1 cellular context compared by ENCODE assay signal in the genomic region with DNA sequence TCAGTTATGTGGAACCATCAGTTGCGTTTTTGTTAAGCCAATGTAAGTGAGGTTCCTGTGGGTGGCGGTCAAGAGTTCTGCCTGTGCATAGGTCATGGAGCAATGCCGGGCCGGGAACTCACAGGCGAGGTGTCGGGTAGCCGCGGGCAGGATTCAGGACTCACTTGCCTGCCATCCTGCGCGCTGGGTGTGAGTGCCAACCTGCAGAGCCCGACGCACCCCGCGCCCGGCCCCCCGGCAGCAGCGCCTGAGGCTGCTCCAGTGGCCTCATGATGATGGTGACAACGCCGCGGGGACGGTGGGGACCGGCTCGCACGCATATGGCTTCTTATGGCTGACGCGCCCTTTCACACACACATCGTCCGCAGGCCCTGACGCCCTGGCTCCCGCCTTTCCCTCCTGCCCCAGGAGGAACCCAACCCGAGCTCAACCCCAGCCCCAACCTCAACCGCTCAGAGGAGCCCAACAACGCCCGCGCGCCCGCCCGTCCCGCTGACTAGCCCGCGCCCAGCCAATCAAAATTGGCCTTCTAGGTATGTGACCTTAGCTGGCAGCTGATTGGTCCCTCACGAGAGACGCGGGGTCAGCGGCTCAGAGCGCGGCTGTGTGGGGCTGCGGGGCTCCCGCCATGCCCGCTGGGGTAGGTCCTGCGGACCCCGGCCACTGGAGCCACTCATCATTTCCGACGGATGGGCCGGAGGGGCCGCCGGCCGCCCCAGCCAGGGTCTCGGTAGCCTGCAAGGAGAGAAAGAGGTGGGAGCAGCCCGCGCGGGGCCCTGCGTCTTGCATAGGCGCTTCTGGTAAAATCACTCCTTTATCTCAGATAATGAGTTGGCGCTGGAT.
A peak's percentile ranks its signal among the peaks of the same experiment; 100 is the strongest.
TF ChIP-seq lines count a peak whose summit lies in the region.

A gene with protein sequence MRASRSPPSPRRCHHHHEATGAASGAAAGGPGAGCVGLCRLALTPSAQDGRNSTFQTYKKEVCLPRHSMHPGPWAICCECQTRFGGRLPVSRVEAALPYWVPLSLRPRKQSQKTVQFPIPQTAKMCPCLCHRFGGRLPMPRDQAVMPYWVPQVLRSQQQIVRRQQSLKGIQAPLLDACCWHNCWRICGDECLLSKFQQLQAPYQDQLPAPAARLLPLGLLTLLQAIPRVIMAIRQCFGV (minus strand): TSS at position 470 of the 843 bp plus-strand sequence. CDS start 150 bp downstream, at position 320.

TF ChIP-seq in K562, 482 proteins besides CTCF, POLR2A, EP300 and RAD21 (continued from another document and continues in another):
- TF ChIP-seq, protein P1, sequence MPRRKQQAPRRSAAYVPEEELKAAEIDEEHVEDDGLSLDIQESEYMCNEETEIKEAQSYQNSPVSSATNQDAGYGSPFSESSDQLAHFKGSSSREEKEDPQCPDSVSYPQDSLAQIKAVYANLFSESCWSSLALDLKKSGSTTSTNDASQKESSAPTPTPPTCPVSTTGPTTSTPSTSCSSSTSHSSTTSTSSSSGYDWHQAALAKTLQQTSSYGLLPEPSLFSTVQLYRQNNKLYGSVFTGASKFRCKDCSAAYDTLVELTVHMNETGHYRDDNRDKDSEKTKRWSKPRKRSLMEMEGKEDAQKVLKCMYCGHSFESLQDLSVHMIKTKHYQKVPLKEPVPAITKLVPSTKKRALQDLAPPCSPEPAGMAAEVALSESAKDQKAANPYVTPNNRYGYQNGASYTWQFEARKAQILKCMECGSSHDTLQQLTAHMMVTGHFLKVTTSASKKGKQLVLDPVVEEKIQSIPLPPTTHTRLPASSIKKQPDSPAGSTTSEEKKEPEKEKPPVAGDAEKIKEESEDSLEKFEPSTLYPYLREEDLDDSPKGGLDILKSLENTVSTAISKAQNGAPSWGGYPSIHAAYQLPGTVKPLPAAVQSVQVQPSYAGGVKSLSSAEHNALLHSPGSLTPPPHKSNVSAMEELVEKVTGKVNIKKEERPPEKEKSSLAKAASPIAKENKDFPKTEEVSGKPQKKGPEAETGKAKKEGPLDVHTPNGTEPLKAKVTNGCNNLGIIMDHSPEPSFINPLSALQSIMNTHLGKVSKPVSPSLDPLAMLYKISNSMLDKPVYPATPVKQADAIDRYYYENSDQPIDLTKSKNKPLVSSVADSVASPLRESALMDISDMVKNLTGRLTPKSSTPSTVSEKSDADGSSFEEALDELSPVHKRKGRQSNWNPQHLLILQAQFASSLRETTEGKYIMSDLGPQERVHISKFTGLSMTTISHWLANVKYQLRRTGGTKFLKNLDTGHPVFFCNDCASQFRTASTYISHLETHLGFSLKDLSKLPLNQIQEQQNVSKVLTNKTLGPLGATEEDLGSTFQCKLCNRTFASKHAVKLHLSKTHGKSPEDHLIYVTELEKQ (CRISPR knock-in tag; IDR thresholded peaks at IDR 0.05) = no peak
- TF ChIP-seq MECOM (CRISPR knock-in tag; IDR thresholded peaks at IDR 0.05) = no peak
- no peak for TF ChIP-seq ZNF584 (CRISPR knock-in tag; IDR thresholded peaks at IDR 0.05; ENCODE audit: low read depth)
- TF ChIP-seq SRSF9 (IDR thresholded peaks at IDR 0.05; ENCODE audit: borderline replicate concordance, low read depth, low read length) = no peak
- peak; percentile 81 for TF ChIP-seq NR2C2 (CRISPR knock-in tag; IDR thresholded peaks at IDR 0.05)
- peak; percentile 98 for TF ChIP-seq NR2C2 (tag; IDR thresholded peaks at IDR 0.05)
- TF ChIP-seq TBP (optimal IDR thresholded peaks at IDR 0.05; ENCODE audit: low read depth, low read length) = peak; percentile 78
- TF ChIP-seq MAFF (IDR thresholded peaks at IDR 0.05; ENCODE audit: low read length) = no peak
- TF ChIP-seq, protein P2, sequence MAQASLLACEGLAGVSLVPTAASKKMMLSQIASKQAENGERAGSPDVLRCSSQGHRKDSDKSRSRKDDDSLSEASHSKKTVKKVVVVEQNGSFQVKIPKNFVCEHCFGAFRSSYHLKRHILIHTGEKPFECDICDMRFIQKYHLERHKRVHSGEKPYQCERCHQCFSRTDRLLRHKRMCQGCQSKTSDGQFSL (CRISPR knock-in tag; IDR thresholded peaks at IDR 0.05) = no peak
- TF ChIP-seq, protein P2 (tag; IDR thresholded peaks at IDR 0.05) = no peak
- TF ChIP-seq ARHGAP35 (IDR thresholded peaks at IDR 0.05; ENCODE audit: partially characterized antibody) = no peak
- no peak for TF ChIP-seq KDM2B (CRISPR knock-in tag; IDR thresholded peaks at IDR 0.05)
- 0 out of 2 replicates have a peak, but pooled peaks have one; percentile 36 for TF ChIP-seq KLF16 (IDR thresholded peaks at IDR 0.05)
- no peak for TF ChIP-seq STAT5A (IDR thresholded peaks at IDR 0.05; ENCODE audit: borderline replicate concordance, low read length)
- TF ChIP-seq, protein P3, sequence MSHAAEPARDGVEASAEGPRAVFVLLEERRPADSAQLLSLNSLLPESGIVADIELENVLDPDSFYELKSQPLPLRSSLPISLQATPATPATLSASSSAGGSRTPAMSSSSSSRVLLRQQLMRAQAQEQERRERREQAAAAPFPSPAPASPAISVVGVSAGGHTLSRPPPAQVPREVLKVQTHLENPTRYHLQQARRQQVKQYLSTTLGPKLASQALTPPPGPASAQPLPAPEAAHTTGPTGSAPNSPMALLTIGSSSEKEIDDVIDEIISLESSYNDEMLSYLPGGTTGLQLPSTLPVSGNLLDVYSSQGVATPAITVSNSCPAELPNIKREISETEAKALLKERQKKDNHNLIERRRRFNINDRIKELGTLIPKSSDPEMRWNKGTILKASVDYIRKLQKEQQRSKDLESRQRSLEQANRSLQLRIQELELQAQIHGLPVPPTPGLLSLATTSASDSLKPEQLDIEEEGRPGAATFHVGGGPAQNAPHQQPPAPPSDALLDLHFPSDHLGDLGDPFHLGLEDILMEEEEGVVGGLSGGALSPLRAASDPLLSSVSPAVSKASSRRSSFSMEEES (CRISPR knock-in tag; IDR thresholded peaks at IDR 0.05) = no peak
- TF ChIP-seq, protein P4, sequence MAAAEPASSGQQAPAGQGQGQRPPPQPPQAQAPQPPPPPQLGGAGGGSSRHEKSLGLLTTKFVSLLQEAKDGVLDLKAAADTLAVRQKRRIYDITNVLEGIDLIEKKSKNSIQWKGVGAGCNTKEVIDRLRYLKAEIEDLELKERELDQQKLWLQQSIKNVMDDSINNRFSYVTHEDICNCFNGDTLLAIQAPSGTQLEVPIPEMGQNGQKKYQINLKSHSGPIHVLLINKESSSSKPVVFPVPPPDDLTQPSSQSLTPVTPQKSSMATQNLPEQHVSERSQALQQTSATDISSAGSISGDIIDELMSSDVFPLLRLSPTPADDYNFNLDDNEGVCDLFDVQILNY (CRISPR knock-in tag; IDR thresholded peaks at IDR 0.05) = no peak
- TF ChIP-seq ZNF507 (tag; conservative IDR thresholded peaks at IDR 0.05) = no peak
- TF ChIP-seq PHTF2 (CRISPR knock-in tag; IDR thresholded peaks at IDR 0.05) = no peak
- 0 out of 2 replicates have a peak, but pooled peaks have one; percentile 15 for TF ChIP-seq ELF2 (CRISPR knock-in tag; IDR thresholded peaks at IDR 0.05)
- TF ChIP-seq RBBP5 (IDR thresholded peaks at IDR 0.05; ENCODE audit: borderline replicate concordance, insufficient read depth, low read length, poor library complexity, severe bottlenecking) = peak; percentile 82
- no peak for TF ChIP-seq ZFP1 (CRISPR knock-in tag; IDR thresholded peaks at IDR 0.05)
- TF ChIP-seq CREBBP (IDR thresholded peaks at IDR 0.05; ENCODE audit: low read depth, low read length) = no peak
- 0 out of 2 replicates have a peak, but pooled peaks have one; percentile 12 for TF ChIP-seq BCOR (IDR thresholded peaks at IDR 0.05)
- TF ChIP-seq NCOA1 (IDR thresholded peaks at IDR 0.05; ENCODE audit: low read depth) = no peak
- TF ChIP-seq, protein P5, sequence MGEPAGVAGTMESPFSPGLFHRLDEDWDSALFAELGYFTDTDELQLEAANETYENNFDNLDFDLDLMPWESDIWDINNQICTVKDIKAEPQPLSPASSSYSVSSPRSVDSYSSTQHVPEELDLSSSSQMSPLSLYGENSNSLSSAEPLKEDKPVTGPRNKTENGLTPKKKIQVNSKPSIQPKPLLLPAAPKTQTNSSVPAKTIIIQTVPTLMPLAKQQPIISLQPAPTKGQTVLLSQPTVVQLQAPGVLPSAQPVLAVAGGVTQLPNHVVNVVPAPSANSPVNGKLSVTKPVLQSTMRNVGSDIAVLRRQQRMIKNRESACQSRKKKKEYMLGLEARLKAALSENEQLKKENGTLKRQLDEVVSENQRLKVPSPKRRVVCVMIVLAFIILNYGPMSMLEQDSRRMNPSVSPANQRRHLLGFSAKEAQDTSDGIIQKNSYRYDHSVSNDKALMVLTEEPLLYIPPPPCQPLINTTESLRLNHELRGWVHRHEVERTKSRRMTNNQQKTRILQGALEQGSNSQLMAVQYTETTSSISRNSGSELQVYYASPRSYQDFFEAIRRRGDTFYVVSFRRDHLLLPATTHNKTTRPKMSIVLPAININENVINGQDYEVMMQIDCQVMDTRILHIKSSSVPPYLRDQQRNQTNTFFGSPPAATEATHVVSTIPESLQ (CRISPR knock-in tag; IDR thresholded peaks at IDR 0.05) = no peak
- TF ChIP-seq JUNB (CRISPR knock-in tag; conservative IDR thresholded peaks at IDR 0.05) = no peak
- no peak for TF ChIP-seq RBM34 (IDR thresholded peaks at IDR 0.05; ENCODE audit: borderline replicate concordance, insufficient read depth, low read length)
- TF ChIP-seq, protein P6, sequence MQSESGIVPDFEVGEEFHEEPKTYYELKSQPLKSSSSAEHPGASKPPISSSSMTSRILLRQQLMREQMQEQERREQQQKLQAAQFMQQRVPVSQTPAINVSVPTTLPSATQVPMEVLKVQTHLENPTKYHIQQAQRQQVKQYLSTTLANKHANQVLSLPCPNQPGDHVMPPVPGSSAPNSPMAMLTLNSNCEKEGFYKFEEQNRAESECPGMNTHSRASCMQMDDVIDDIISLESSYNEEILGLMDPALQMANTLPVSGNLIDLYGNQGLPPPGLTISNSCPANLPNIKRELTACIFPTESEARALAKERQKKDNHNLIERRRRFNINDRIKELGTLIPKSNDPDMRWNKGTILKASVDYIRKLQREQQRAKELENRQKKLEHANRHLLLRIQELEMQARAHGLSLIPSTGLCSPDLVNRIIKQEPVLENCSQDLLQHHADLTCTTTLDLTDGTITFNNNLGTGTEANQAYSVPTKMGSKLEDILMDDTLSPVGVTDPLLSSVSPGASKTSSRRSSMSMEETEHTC (IDR thresholded peaks at IDR 0.05) = no peak
- TF ChIP-seq ZNF644 (tag; IDR thresholded peaks at IDR 0.05; ENCODE audit: low read depth) = no peak
- no peak for TF ChIP-seq ZNF316 (IDR thresholded peaks at IDR 0.05)
- TF ChIP-seq, protein P7, sequence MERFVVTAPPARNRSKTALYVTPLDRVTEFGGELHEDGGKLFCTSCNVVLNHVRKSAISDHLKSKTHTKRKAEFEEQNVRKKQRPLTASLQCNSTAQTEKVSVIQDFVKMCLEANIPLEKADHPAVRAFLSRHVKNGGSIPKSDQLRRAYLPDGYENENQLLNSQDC (CRISPR knock-in tag; IDR thresholded peaks at IDR 0.05) = no peak; the same call in 1 of the 2 replicates
- TF ChIP-seq, protein P8, sequence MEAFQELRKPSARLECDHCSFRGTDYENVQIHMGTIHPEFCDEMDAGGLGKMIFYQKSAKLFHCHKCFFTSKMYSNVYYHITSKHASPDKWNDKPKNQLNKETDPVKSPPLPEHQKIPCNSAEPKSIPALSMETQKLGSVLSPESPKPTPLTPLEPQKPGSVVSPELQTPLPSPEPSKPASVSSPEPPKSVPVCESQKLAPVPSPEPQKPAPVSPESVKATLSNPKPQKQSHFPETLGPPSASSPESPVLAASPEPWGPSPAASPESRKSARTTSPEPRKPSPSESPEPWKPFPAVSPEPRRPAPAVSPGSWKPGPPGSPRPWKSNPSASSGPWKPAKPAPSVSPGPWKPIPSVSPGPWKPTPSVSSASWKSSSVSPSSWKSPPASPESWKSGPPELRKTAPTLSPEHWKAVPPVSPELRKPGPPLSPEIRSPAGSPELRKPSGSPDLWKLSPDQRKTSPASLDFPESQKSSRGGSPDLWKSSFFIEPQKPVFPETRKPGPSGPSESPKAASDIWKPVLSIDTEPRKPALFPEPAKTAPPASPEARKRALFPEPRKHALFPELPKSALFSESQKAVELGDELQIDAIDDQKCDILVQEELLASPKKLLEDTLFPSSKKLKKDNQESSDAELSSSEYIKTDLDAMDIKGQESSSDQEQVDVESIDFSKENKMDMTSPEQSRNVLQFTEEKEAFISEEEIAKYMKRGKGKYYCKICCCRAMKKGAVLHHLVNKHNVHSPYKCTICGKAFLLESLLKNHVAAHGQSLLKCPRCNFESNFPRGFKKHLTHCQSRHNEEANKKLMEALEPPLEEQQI (IDR thresholded peaks at IDR 0.05) = no peak
- no peak for TF ChIP-seq ZNF165 (CRISPR knock-in tag; IDR thresholded peaks at IDR 0.05; ENCODE audit: borderline replicate concordance)
- TF ChIP-seq, protein P9, sequence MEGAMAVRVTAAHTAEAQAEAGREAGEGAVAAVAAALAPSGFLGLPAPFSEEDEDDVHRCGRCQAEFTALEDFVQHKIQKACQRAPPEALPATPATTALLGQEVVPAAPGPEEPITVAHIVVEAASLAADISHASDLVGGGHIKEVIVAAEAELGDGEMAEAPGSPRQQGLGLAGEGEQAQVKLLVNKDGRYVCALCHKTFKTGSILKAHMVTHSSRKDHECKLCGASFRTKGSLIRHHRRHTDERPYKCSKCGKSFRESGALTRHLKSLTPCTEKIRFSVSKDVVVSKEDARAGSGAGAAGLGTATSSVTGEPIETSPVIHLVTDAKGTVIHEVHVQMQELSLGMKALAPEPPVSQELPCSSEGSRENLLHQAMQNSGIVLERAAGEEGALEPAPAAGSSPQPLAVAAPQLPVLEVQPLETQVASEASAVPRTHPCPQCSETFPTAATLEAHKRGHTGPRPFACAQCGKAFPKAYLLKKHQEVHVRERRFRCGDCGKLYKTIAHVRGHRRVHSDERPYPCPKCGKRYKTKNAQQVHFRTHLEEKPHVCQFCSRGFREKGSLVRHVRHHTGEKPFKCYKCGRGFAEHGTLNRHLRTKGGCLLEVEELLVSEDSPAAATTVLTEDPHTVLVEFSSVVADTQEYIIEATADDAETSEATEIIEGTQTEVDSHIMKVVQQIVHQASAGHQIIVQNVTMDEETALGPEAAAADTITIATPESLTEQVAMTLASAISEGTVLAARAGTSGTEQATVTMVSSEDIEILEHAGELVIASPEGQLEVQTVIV (CRISPR knock-in tag; IDR thresholded peaks at IDR 0.05; ENCODE audit: borderline replicate concordance) = no peak
- TF ChIP-seq STAT5B (CRISPR knock-in tag; IDR thresholded peaks at IDR 0.05) = no peak
- no peak for TF ChIP-seq BCL6 (CRISPR knock-in tag; IDR thresholded peaks at IDR 0.05)
